In genomic region chr6:30614843-30615218, GRCh38 we compare ENCODE assay signal across 8 cellular contexts. TPM values are rescaled to one million over a fixed set of nuclear protein-coding genes. Genes with fewer than 3 reads are reported as not detected.
DNase-seq lines count a peak whose midpoint lies in the region; ATAC-seq, FAIRE-seq and TF ChIP-seq lines count a peak whose summit lies in the region.

No MANE protein-coding gene starts in this region.

- peak; percentile 58 to 77 (median 70) for ATAC-seq in pancreas

- peaks cover 21% of the 10 kb centered on the region for H3K4me1 ChIP-seq in cardiac muscle cell (ENCODE audit: low read depth)
- peaks cover 24 to 44% (median 32%) of the 10 kb centered on the region in 3 donors for H3K4me1 ChIP-seq in pancreas
- peaks cover 0 to 59% (median 41%) of the 10 kb centered on the region in 4 donors for H3K4me1 ChIP-seq in tibial artery

- intact Hi-C loops in pancreas (cut with DNase I): no loop called here
- intact Hi-C loops in tibial artery (cut with DNase I; ENCODE audit: low total_unique reads): loop anchor here (5.0 kb wide), 2 partner anchors 58 to 107 kb away; partner anchors contain the start of genes GNL1, PRR3 and TUBB

- WGBS in adipose tissue, 3 donors: 0 to 1% (median 0%) methylated on average over 6 of the region's 6 CpGs
- 0% methylated on average over 6 of the region's 6 CpGs for WGBS in pancreas, 2 donors

- H3K27me3 ChIP-seq in cardiac muscle cell (no peaks in the 10 kb centered on the region), pancreas (no peaks in the 10 kb centered on the region), tibial artery (no peaks in the 10 kb centered on the region)

- FAIRE-seq in pancreas (lab: Jason Lieb, UNC): peak; percentile 98

- H3K9me3 ChIP-seq in cardiac muscle cell (ENCODE audit: low read depth) (no peaks in the 10 kb centered on the region), pancreas (no peaks in the 10 kb centered on the region), tibial artery (no peaks in the 10 kb centered on the region)

- H3K36me3 ChIP-seq in cardiac muscle cell (peaks cover 14% of the 10 kb centered on the region), pancreas (peaks cover 0 to 9% (median 6%) of the 10 kb centered on the region in 3 donors), tibial artery (peaks cover 17 to 19% (median 17%) of the 10 kb centered on the region in 3 donors)

- DNase-seq in ELR (ENCODE audit: low read depth) (peak; percentile 98), HFF-Myc (ENCODE audit: extremely low read depth, low read depth) (peak; percentile 96), NCI-H1436 (lab: John Stamatoyannopoulos, UW) (peak; percentile 96), SW 1271 (lab: John Stamatoyannopoulos, UW) (peak; percentile 93 to 96), cardiac muscle cell (ENCODE audit: low read depth in 1 of 2, low spot score in 1 of 2) (peak; percentile 93 to 99), pancreas (peak in 5 of 6 donors; percentile 78 to 94 (median 92)), tibial artery (peak; percentile 91 to 94)

- H3K27ac ChIP-seq in adipose tissue (ENCODE audit: low read depth, low read length): peak overlapping the region; percentile 98
- H3K27ac ChIP-seq in cardiac muscle cell: peak overlapping the region; percentile 99
- peak overlapping the region; percentile 92 to 98 (median 98) for H3K27ac ChIP-seq in pancreas
- H3K27ac ChIP-seq in tibial artery: peak overlapping the region; percentile 96 to 98

- TF ChIP-seq CTCF in HFF-Myc (IDR thresholded peaks at IDR 0.05; ENCODE audit: low read depth, low read length, missing control alignments) (no peak), cardiac muscle cell (IDR thresholded peaks at IDR 0.05; ENCODE audit: low read depth, low read length) (no peak), pancreas (IDR thresholded peaks at IDR 0.05) (no peak), tibial artery (IDR thresholded peaks at IDR 0.05) (no peak)

- H3K4me3 ChIP-seq in HFF-Myc (replicated peaks; ENCODE audit: low read depth, low read length) (peak overlapping the region; percentile 78), cardiac muscle cell (peak overlapping the region; percentile 83), pancreas (peak overlapping the region in 3 of 4 donors; percentile 79 to 93 (median 90)), tibial artery (peak overlapping the region; percentile 87 to 90)

RNA-seq across cellular contexts. Expression of gene PPP1R10, which starts 2.2 kb away (rescaled TPM):
- 10 to 100 TPM; 11.6 to 27.4 (median 18.1) TPM for polyA plus RNA-seq in adipose tissue
- total RNA-seq in cardiac muscle cell: 47.3 and 65.6 TPM in 2 replicates
- polyA plus RNA-seq in cardiac muscle cell: 42.4 and 42.9 TPM in 2 replicates
- total RNA-seq in pancreas: 10 to 100 TPM; 34.8 to 57.9 (median 43.0) TPM
- 10 to 100 TPM; 25.1 to 34.3 TPM for polyA plus RNA-seq in pancreas

RNA-seq across cellular contexts. Expression of gene MRPS18B, which starts 2.8 kb away (rescaled TPM):
- polyA plus RNA-seq in adipose tissue (10 to 100 TPM; 69.1 to 88.1 (median 77.1) TPM), cardiac muscle cell (107 and 120 TPM in 2 replicates), pancreas (10 to 100 TPM; 22.9 to 41.1 TPM)
- total RNA-seq in cardiac muscle cell (54.4 and 58.2 TPM in 2 replicates), pancreas (10 to 100 TPM; 24.5 to 39.5 (median 29.1) TPM)

RNA-seq across cellular contexts. Expression of gene ATAT1, which starts 11.8 kb away (rescaled TPM):
- polyA plus RNA-seq in adipose tissue: 1 to 10 TPM; 2.5 to 5.1 (median 4.9) TPM
- 11.2 and 18.3 TPM in 2 replicates for total RNA-seq in cardiac muscle cell
- 17.3 and 18.0 TPM in 2 replicates for polyA plus RNA-seq in cardiac muscle cell
- 1 to 10 TPM; 2.1 to 6.8 (median 2.9) TPM for total RNA-seq in pancreas
- 1 to 10 TPM; 6.8 to 9.1 TPM for polyA plus RNA-seq in pancreas

RNA-seq across cellular contexts. Expression of gene C6orf136, which starts 32.1 kb away (rescaled TPM):
- 10 to 100 TPM in 2 of 3 donors, 1 to 10 TPM in 1; 8.8 to 13.2 (median 10.2) TPM for polyA plus RNA-seq in adipose tissue
- 27.5 and 28.5 TPM in 2 replicates for total RNA-seq in cardiac muscle cell
- 31.7 and 40.1 TPM in 2 replicates for polyA plus RNA-seq in cardiac muscle cell
- 10 to 100 TPM in 3 of 6 donors, 1 to 10 TPM in 3; 7.9 to 12.9 (median 9.9) TPM for total RNA-seq in pancreas
- polyA plus RNA-seq in pancreas: 10 to 100 TPM; 33.9 to 57.1 TPM

RNA-seq across cellular contexts. Expression of gene ABCF1, which starts 43.6 kb away (rescaled TPM):
- polyA plus RNA-seq in adipose tissue (10 to 100 TPM; 18.3 to 46.5 (median 24.6) TPM), cardiac muscle cell (52.5 and 54.6 TPM in 2 replicates), pancreas (10 to 100 TPM; 21.6 to 24.9 TPM)
- total RNA-seq in cardiac muscle cell (54.4 and 61.9 TPM in 2 replicates), pancreas (10 to 100 TPM; 17.4 to 30.7 (median 24.9) TPM)

Comparison
In these comparisons a context has a peak if more than half of its experiments do, and no peak if none do; other contexts are left out.
1. Peak in every context shown above with its lines: DNase-seq, ATAC-seq, H3K4me3 ChIP-seq and H3K27ac ChIP-seq.